In genomic region chr3:14535616-14536015, GRCh38 we compare ENCODE assay signal across 29 cellular contexts.
"Had no signal": no experiment of that assay in that cellular context is flagged by ENCODE, and none has a peak within 500 bp of the region (broad histone marks: within the 10 kb centered on the region; RNA-seq: fewer than 3 reads in every experiment).

No MANE protein-coding gene starts in this region.

- H3K4me1 ChIP-seq: left lung, parathyroid adenoma, right lobe of liver, uterus had no signal

- H3K4me3 Mint-ChIP-seq: activated CD4-positive, alpha-beta memory T cell treated with anti-CD3 and anti-CD28 coated beads, Interleukin-2, amount 10 ng/mL, durations not matched to agents 7 days and 5 days; activated CD4-positive, alpha-beta T cell treated with anti-CD3 and anti-CD28 coated beads, Interleukin-2, amount 10 ng/mL, durations not matched to agents 7 days and 5 days; activated T-cell treated with anti-CD3 and anti-CD28 coated beads, Interleukin-2, amount 50 U/mL, for 24 hours; activated T-helper 17 cell treated with anti-CD3 and anti-CD28 coated beads, Interleukin-2, amount 50 U/mL, for 72 hours; effector memory CD8-positive, alpha-beta T cell; naive B cell; nephron progenitor cell; stimulated activated effector memory CD8-positive, alpha-beta T cell treated with anti-CD3 and anti-CD28 coated beads, Interleukin-12 subunit alpha, Interleukin-12 subunit beta, amount 100 ng/mL, for 72 hours; stimulated activated naive CD8-positive, alpha-beta T cell treated with anti-CD3 and anti-CD28 coated beads, Interleukin-15, Interleukin-2, amounts not matched to agents 100 ng/mL and 50 ng/mL, for 24 hours; type B pancreatic cell had no signal

- H2AFZ ChIP-seq: parathyroid adenoma had no signal

- H3K9me3 ChIP-seq: left lung, right lobe of liver, thoracic aorta, uterus had no signal

- FAIRE-seq: bronchial epithelial cell had no signal

- H3K9me3 Mint-ChIP-seq: activated CD4-positive, alpha-beta memory T cell treated with anti-CD3 and anti-CD28 coated beads, Interleukin-2, amount 10 ng/mL, durations not matched to agents 7 days and 5 days; activated CD4-positive, alpha-beta T cell treated with anti-CD3 and anti-CD28 coated beads, Interleukin-2, amount 10 ng/mL, durations not matched to agents 7 days and 5 days; activated T-cell treated with anti-CD3 and anti-CD28 coated beads, Interleukin-2, amount 50 U/mL, for 24 hours; activated T-helper 17 cell treated with anti-CD3 and anti-CD28 coated beads, Interleukin-2, amount 50 U/mL, for 72 hours; effector memory CD8-positive, alpha-beta T cell; nephron progenitor cell; stimulated activated effector memory CD8-positive, alpha-beta T cell treated with anti-CD3 and anti-CD28 coated beads, Interleukin-12 subunit alpha, Interleukin-12 subunit beta, amount 100 ng/mL, for 72 hours; stimulated activated naive CD8-positive, alpha-beta T cell treated with anti-CD3 and anti-CD28 coated beads, Interleukin-15, Interleukin-2, amounts not matched to agents 100 ng/mL and 50 ng/mL, for 24 hours; type B pancreatic cell had no signal

- H3K79me2 ChIP-seq: parathyroid adenoma had no signal

- H3K9ac ChIP-seq: parathyroid adenoma had no signal

- ATAC-seq: activated T-helper 17 cell treated with anti-CD3 and anti-CD28 coated beads, Interleukin-2, amount 50 U/mL, for 72 hours; effector memory CD8-positive, alpha-beta T cell; left lung; right lobe of liver; stimulated activated effector memory CD8-positive, alpha-beta T cell treated with anti-CD3 and anti-CD28 coated beads, Interleukin-12 subunit alpha, Interleukin-12 subunit beta, amount 100 ng/mL, for 72 hours had no signal

- H3K4me1 Mint-ChIP-seq: activated CD4-positive, alpha-beta memory T cell treated with anti-CD3 and anti-CD28 coated beads, Interleukin-2, amount 10 ng/mL, durations not matched to agents 7 days and 5 days; activated CD4-positive, alpha-beta T cell treated with anti-CD3 and anti-CD28 coated beads, Interleukin-2, amount 10 ng/mL, durations not matched to agents 7 days and 5 days; activated T-helper 17 cell treated with anti-CD3 and anti-CD28 coated beads, Interleukin-2, amount 50 U/mL, for 72 hours; naive B cell; stimulated activated effector memory CD8-positive, alpha-beta T cell treated with anti-CD3 and anti-CD28 coated beads, Interleukin-12 subunit alpha, Interleukin-12 subunit beta, amount 100 ng/mL, for 72 hours had no signal

- H3K27me3 Mint-ChIP-seq: activated T-helper 17 cell treated with anti-CD3 and anti-CD28 coated beads, Interleukin-2, amount 50 U/mL, for 72 hours had no signal

- H3K27me3 ChIP-seq: right lobe of liver, uterus had no signal

- H3K36me3 Mint-ChIP-seq: naive B cell; stimulated activated effector memory CD8-positive, alpha-beta T cell treated with anti-CD3 and anti-CD28 coated beads, Interleukin-12 subunit alpha, Interleukin-12 subunit beta, amount 100 ng/mL, for 72 hours; type B pancreatic cell had no signal

- H3K27ac ChIP-seq: left lung, parathyroid adenoma, right lobe of liver, thoracic aorta, uterus had no signal

- DNase-seq: activated CD4-positive, alpha-beta memory T cell treated with anti-CD3 and anti-CD28 coated beads, Interleukin-2, amount 10 ng/mL, durations not matched to agents 7 days and 5 days; activated CD4-positive, alpha-beta T cell treated with anti-CD3 and anti-CD28 coated beads, Interleukin-2, amount 10 ng/mL, durations not matched to agents 7 days and 5 days; activated CD4-positive, CD25-positive, alpha-beta regulatory T cell treated with anti-CD3 and anti-CD28 coated beads, Interleukin-2, amount 50 U/mL, for 72 hours; activated CD8-positive, alpha-beta memory T cell treated with anti-CD3 and anti-CD28 coated beads, Interleukin-2, amount 50 U/mL, for 48 hours; activated gamma-delta T cell treated with Interleukin-2 at 50 U/mL for 16 hours; activated naive CD4-positive, alpha-beta T cell treated with anti-CD3 and anti-CD28 coated beads, Interleukin-2, amount 50 U/mL, for 16 hours; activated T-cell treated with anti-CD3 and anti-CD28 coated beads, Interleukin-2, amount 50 U/mL, for 24 hours; amniotic stem cell; cortex of kidney; effector memory CD8-positive, alpha-beta T cell; erythroblast; head of caudate nucleus; kidney glomerular epithelial cell; mammary epithelial cell; naive B cell; nephron progenitor cell; stimulated activated CD4-positive, alpha-beta T cell treated with anti-CD3 and anti-CD28 coated beads, Interleukin-4, amount 100 ng/mL, for 24 hours; T-helper 2 cell; uterus had no signal

- H3K4me3 ChIP-seq: left lung, right lobe of liver, skin epidermis, thoracic aorta, uterus had no signal

- H3K27ac Mint-ChIP-seq: activated CD4-positive, alpha-beta memory T cell treated with anti-CD3 and anti-CD28 coated beads, Interleukin-2, amount 10 ng/mL, durations not matched to agents 7 days and 5 days; activated CD4-positive, alpha-beta T cell treated with anti-CD3 and anti-CD28 coated beads, Interleukin-2, amount 10 ng/mL, durations not matched to agents 7 days and 5 days; activated T-cell treated with anti-CD3 and anti-CD28 coated beads, Interleukin-2, amount 50 U/mL, for 24 hours; activated T-helper 17 cell treated with anti-CD3 and anti-CD28 coated beads, Interleukin-2, amount 50 U/mL, for 72 hours; naive B cell; nephron progenitor cell; stimulated activated effector memory CD8-positive, alpha-beta T cell treated with anti-CD3 and anti-CD28 coated beads, Interleukin-12 subunit alpha, Interleukin-12 subunit beta, amount 100 ng/mL, for 72 hours; stimulated activated naive CD8-positive, alpha-beta T cell treated with anti-CD3 and anti-CD28 coated beads, Interleukin-15, Interleukin-2, amounts not matched to agents 100 ng/mL and 50 ng/mL, for 24 hours; type B pancreatic cell had no signal

- H3K36me3 ChIP-seq: left lung, right lobe of liver, thoracic aorta, uterus had no signal
